15 cellular contexts compared by ENCODE assay signal in the genomic region with DNA sequence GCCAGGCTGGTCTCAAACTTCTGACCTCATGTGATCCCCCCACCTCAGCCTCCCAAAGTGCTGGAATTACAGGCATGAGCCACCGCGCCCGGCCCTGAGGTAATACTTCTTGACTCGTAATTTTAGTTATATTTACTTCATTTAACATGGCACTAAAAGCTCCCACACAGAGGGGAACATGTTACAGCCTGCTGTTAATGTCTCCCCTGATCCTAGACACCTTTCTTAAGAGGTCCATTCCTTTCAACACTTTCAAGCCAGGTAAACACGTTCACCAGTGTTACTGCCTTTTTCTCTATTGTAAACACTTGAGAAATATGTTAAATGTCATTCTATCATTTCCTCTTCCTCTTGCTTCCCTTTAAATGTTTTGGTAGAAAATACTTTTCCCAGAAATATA.
A peak's percentile ranks its signal among the peaks of the same experiment; 100 is the strongest.
DNase-seq lines count a peak whose midpoint lies in the region; ATAC-seq and TF ChIP-seq lines count a peak whose summit lies in the region.
"Had no signal": no experiment of that assay in that cellular context is flagged by ENCODE, and none has a peak within 500 bp of the region (broad histone marks: within the 10 kb centered on the region; RNA-seq: fewer than 3 reads in every experiment).

No MANE protein-coding gene starts in this region.

- no peaks in the 10 kb centered on the region for H3K9me3 Mint-ChIP-seq in activated CD4-positive, alpha-beta memory T cell treated with anti-CD3 and anti-CD28 coated beads, Interleukin-2, amount 10 ng/mL, durations not matched to agents 7 days and 5 days
- H3K9me3 Mint-ChIP-seq: CD4-positive, alpha-beta memory T cell; IgD-negative memory B cell had no signal

- peak overlapping the region; percentile 70 for H3K27ac ChIP-seq in PC-9
- H3K27ac ChIP-seq in smooth muscle cell (ENCODE audit: low read depth) = peak overlapping the region; percentile 83

- peak; percentile 11 for DNase-seq in NCI-H748 (lab: John Stamatoyannopoulos, UW; ENCODE audit: unreplicated experiment)
- DNase-seq in NCI-H748 treated with DMSO at 0.1 percent for 48 hours (lab: John Stamatoyannopoulos, UW) = no peak
- peak in 1 of 2 experiments; percentile 31 for DNase-seq in PC-9
- DNase-seq in epithelial cell of esophagus (ENCODE audit: low read depth) = peak; percentile 77
- DNase-seq in smooth muscle cell (lab: John Stamatoyannopoulos, UW; ENCODE audit: unreplicated experiment) = no peak
- DNase-seq in activated CD4-positive, alpha-beta memory T cell treated with anti-CD3 and anti-CD28 coated beads, Interleukin-2, amount 10 ng/mL, durations not matched to agents 7 days and 5 days = no peak
- DNase-seq: 8988T; CD4-positive, alpha-beta memory T cell; NCI-H1105 treated with DMSO at 0.1 percent for 48 hours; NCI-H187; NCI-H510A treated with DMSO at 0.1 percent for 48 hours; SIG-M5 had no signal

- peaks cover 18% of the 10 kb centered on the region for H3F3A ChIP-seq in PC-9 (ENCODE audit: insufficient read depth, low read depth)
- no peaks in the 10 kb centered on the region for H3F3A ChIP-seq in smooth muscle cell (ENCODE audit: low read depth)

- H3K4me3 ChIP-seq in PC-9 (no peak overlapping the region), epithelial cell of esophagus (ENCODE audit: low read length) (no peak overlapping the region), smooth muscle cell (no peak overlapping the region)

- H3K36me3 ChIP-seq in PC-9 (ENCODE audit: low read depth) (no peaks in the 10 kb centered on the region), smooth muscle cell (ENCODE audit: low read depth) (no peaks in the 10 kb centered on the region)

- H3K79me2 ChIP-seq in PC-9 (ENCODE audit: low read depth) = no peaks in the 10 kb centered on the region
- no peaks in the 10 kb centered on the region for H3K79me2 ChIP-seq in smooth muscle cell (ENCODE audit: low read depth)

- intact Hi-C loops in PC-9 (cut with micrococcal nuclease; ENCODE audit: unreplicated experiment) = loop anchor here (1.0 to 10.0 kb wide), 6 partner anchors 33 to 295 kb away; no protein-coding TSS in a partner anchor

- H3K4me3 Mint-ChIP-seq in activated CD4-positive, alpha-beta memory T cell treated with anti-CD3 and anti-CD28 coated beads, Interleukin-2, amount 10 ng/mL, durations not matched to agents 7 days and 5 days = no peak overlapping the region
- H3K4me3 Mint-ChIP-seq: CD4-positive, alpha-beta memory T cell; IgD-negative memory B cell had no signal

- H3K4me1 Mint-ChIP-seq in activated CD4-positive, alpha-beta memory T cell treated with anti-CD3 and anti-CD28 coated beads, Interleukin-2, amount 10 ng/mL, durations not matched to agents 7 days and 5 days = no peaks in the 10 kb centered on the region
- H3K4me1 Mint-ChIP-seq: CD4-positive, alpha-beta memory T cell; IgD-negative memory B cell had no signal

- H2AFZ ChIP-seq in PC-9 (no peak overlapping the region; the same call in 1 of the 2 replicates), smooth muscle cell (ENCODE audit: low read depth) (no peak overlapping the region)

- H3K27me3 Mint-ChIP-seq in activated CD4-positive, alpha-beta memory T cell treated with anti-CD3 and anti-CD28 coated beads, Interleukin-2, amount 10 ng/mL, durations not matched to agents 7 days and 5 days = peaks cover 2% of the 10 kb centered on the region
- H3K27me3 Mint-ChIP-seq: IgD-negative memory B cell had no signal

- H3K9me2 ChIP-seq in PC-9 (ENCODE audit: insufficient read depth) = no peaks in the 10 kb centered on the region

- no TSS peak for BruUV-seq in PC-9 (replicated peaks; lab: Mats Ljungman, UMichigan)

- H3K27me3 ChIP-seq in PC-9 (ENCODE audit: insufficient read depth, low read depth) (no peaks in the 10 kb centered on the region), smooth muscle cell (ENCODE audit: low read depth) (no peaks in the 10 kb centered on the region)

- H3K4me2 ChIP-seq in PC-9 (peak overlapping the region; percentile 48), smooth muscle cell (no peak overlapping the region)

- ATAC-seq in GM19035 (IDR thresholded peaks at IDR 0.05; ENCODE audit: unreplicated experiment) = no peak
- ATAC-seq in HG03460 (IDR thresholded peaks at IDR 0.05; ENCODE audit: unreplicated experiment) = no peak

- H3K9me3 ChIP-seq in PC-9 (ENCODE audit: insufficient read depth, low read depth) (peaks cover 13% of the 10 kb centered on the region), smooth muscle cell (replicated peaks; ENCODE audit: low read depth) (no peaks in the 10 kb centered on the region)

- H3K36me3 Mint-ChIP-seq in activated CD4-positive, alpha-beta memory T cell treated with anti-CD3 and anti-CD28 coated beads, Interleukin-2, amount 10 ng/mL, durations not matched to agents 7 days and 5 days (ENCODE audit: low read depth) = no peaks in the 10 kb centered on the region
- H3K36me3 Mint-ChIP-seq: CD4-positive, alpha-beta memory T cell; IgD-negative memory B cell had no signal

- no peak overlapping the region for H3K27ac Mint-ChIP-seq in activated CD4-positive, alpha-beta memory T cell treated with anti-CD3 and anti-CD28 coated beads, Interleukin-2, amount 10 ng/mL, durations not matched to agents 7 days and 5 days
- H3K27ac Mint-ChIP-seq: CD4-positive, alpha-beta memory T cell; IgD-negative memory B cell had no signal

- CTCF ChIA-PET in PC-9 (lab: Charles Lee) = no interaction called here
- CTCF ChIA-PET in activated CD4-positive, alpha-beta memory T cell treated with anti-CD3 and anti-CD28 coated beads, Interleukin-2, amount 10 ng/mL, durations not matched to agents 7 days and 5 days (lab: Charles Lee) = no interaction called here

- TF ChIP-seq CTCF in PC-9 (conservative IDR thresholded peaks at IDR 0.05) (no peak), epithelial cell of esophagus (IDR thresholded peaks at IDR 0.05; ENCODE audit: insufficient read depth, low read depth, low read length, missing control alignments) (no peak), smooth muscle cell (IDR thresholded peaks at IDR 0.05; ENCODE audit: borderline replicate concordance, insufficient read depth, poor library complexity, severe bottlenecking) (no peak)

- H3K4me1 ChIP-seq in PC-9 (replicated peaks; ENCODE audit: insufficient read depth) (peaks cover 34% of the 10 kb centered on the region), smooth muscle cell (ENCODE audit: low read depth) (peaks cover 11% of the 10 kb centered on the region)

- POLR2A ChIA-PET in PC-9 (lab: Charles Lee; ENCODE audit: unreplicated experiment) = no interaction called here
- POLR2A ChIA-PET in activated CD4-positive, alpha-beta memory T cell treated with anti-CD3 and anti-CD28 coated beads, Interleukin-2, amount 10 ng/mL, durations not matched to agents 7 days and 5 days (lab: Charles Lee) = no interaction called here

- 70% methylated on average over 5 of the region's 5 CpGs for WGBS in smooth muscle cell (ENCODE audit: low lambda C conversion rate)

- H4K20me1 ChIP-seq in PC-9 (ENCODE audit: insufficient read depth) (no peaks in the 10 kb centered on the region), smooth muscle cell (ENCODE audit: low read depth) (no peaks in the 10 kb centered on the region)

- H3K9ac ChIP-seq in smooth muscle cell (ENCODE audit: low read depth) = peak overlapping the region; percentile 5

Comparison
In these comparisons a context has a peak if more than half of its experiments do, and no peak if none do; other contexts are left out.
1. DNase-seq: peak in NCI-H748 (single experiment) and epithelial cell of esophagus (single experiment); none in NCI-H748 treated with DMSO at 0.1 percent for 48 hours (single experiment), smooth muscle cell (single experiment) and activated CD4-positive, alpha-beta memory T cell treated with anti-CD3 and anti-CD28 coated beads, Interleukin-2, amount 10 ng/mL, durations not matched to agents 7 days and 5 days (single experiment).